In the genomic region with DNA sequence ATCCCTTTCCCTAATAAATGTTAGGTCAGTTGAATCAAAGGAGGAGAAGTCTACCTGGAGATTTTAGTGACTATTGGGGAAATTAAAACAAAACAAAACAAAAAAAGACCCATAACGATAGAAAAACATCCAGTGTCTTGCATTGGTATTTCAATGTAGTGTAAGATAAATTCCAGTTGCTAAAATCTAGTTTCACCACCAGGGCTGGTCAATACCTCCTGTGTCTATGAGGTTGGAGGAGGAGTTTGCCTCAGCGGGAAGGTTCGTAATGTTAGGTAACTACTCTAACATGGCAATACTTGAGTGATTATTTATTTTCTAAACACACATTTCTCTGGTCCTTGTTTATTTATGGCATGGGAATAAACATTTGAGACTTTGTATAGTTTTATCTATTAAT, we compare ENCODE assay signal across 21 cellular contexts.
DNase-seq lines count a peak whose midpoint lies in the region; ATAC-seq and TF ChIP-seq lines count a peak whose summit lies in the region.
"Had no signal": no experiment of that assay in that cellular context is flagged by ENCODE, and none has a peak within 500 bp of the region (broad histone marks: within the 10 kb centered on the region; RNA-seq: fewer than 3 reads in every experiment).

No MANE protein-coding gene starts in this region.

- H3K4me3 ChIP-seq in GM23338 (no peak overlapping the region), coronary artery (no peak overlapping the region), heart right ventricle (no peak overlapping the region)
- H3K4me3 ChIP-seq: A549; BLaER1 treated with 17β-estradiol and CSF1 and Interleukin-3, amounts not matched to agents 10 nM and 100 nM had no signal

- H3K27ac Mint-ChIP-seq in GM23338 (no peak overlapping the region), neural crest cell (ENCODE audit: unreplicated experiment) (no peak overlapping the region)
- H3K27ac Mint-ChIP-seq: CD4-positive, alpha-beta memory T cell had no signal

- TF ChIP-seq CTCF in GM23338 (conservative IDR thresholded peaks at IDR 0.05; ENCODE audit: low read depth in 2 of 2) (no peak; a peak in 1 of 4 replicates), neural crest cell (conservative IDR thresholded peaks at IDR 0.05) (peak; percentile 19), coronary artery (IDR thresholded peaks at IDR 0.05) (no peak), heart right ventricle (IDR thresholded peaks at IDR 0.05) (no peak)

- H3K9me2 ChIP-seq in GM23338 (ENCODE audit: insufficient read depth), result no peaks in the 10 kb centered on the region

- H3K36me3 ChIP-seq in GM23338 (ENCODE audit: insufficient read depth) (no peaks in the 10 kb centered on the region), heart right ventricle (no peaks in the 10 kb centered on the region)
- H3K36me3 ChIP-seq: BE2C; BLaER1 treated with 17β-estradiol and CSF1 and Interleukin-3, amounts not matched to agents 10 nM and 100 nM had no signal

- DNase-seq in GM23338 (ENCODE audit: low spot score) (peak; percentile 59), SK-MEL-5 (ENCODE audit: low read depth, low spot score) (peak; percentile 12), neural crest cell (ENCODE audit: low read depth, low spot score) (no peak), NCI-H146 treated with DMSO at 0.1 percent for 48 hours (lab: John Stamatoyannopoulos, UW; ENCODE audit: unreplicated experiment) (no peak), coronary artery (ENCODE audit: low spot score) (no peak), heart right ventricle (no peak)
- DNase-seq: 8988T; ACHN; AML-193; BE2C; Calu3; CD4-positive, alpha-beta memory T cell; COR-L47; DMS53; DMS79 treated with DMSO at 0.1 percent for 48 hours; GF-D8; H7 had no signal

- H3K4me1 ChIP-seq in GM23338 (ENCODE audit: insufficient read depth) (no peaks in the 10 kb centered on the region), heart right ventricle (no peaks in the 10 kb centered on the region)
- H3K4me1 ChIP-seq: A549; BE2C; BLaER1 treated with 17β-estradiol and CSF1 and Interleukin-3, amounts not matched to agents 10 nM and 100 nM had no signal

- H4K20me1 ChIP-seq in GM23338 (replicated peaks; ENCODE audit: insufficient read depth), result no peaks in the 10 kb centered on the region
- H4K20me1 ChIP-seq: BLaER1 treated with 17β-estradiol and CSF1 and Interleukin-3, amounts not matched to agents 10 nM and 100 nM had no signal

- H3F3A ChIP-seq in GM23338 (replicated peaks; ENCODE audit: low read depth), result no peaks in the 10 kb centered on the region

- intact Hi-C loops in heart right ventricle (cut with DNase I), result loop anchor here in 1 of 10 donors (5.0 kb wide), 1 partner anchor 1173 kb away; no protein-coding TSS in a partner anchor

- no peaks in the 10 kb centered on the region for H3K27me3 ChIP-seq in GM23338 (ENCODE audit: insufficient read depth)
- no peaks in the 10 kb centered on the region for H3K27me3 ChIP-seq in heart right ventricle
- H3K27me3 ChIP-seq: BE2C; BLaER1 treated with 17β-estradiol and CSF1 and Interleukin-3, amounts not matched to agents 10 nM and 100 nM had no signal

- H3K27ac ChIP-seq in GM23338 (ENCODE audit: low read depth) (no peak overlapping the region), coronary artery (no peak overlapping the region), heart right ventricle (no peak overlapping the region)
- H3K27ac ChIP-seq: A549; BLaER1 treated with 17β-estradiol and CSF1 and Interleukin-3, amounts not matched to agents 10 nM and 100 nM had no signal

- 74 to 83% methylated on average over 3 of the region's 3 CpGs for WGBS in heart right ventricle, 2 donors

- ATAC-seq in GM23338 (peak; percentile 56), GM19324 (IDR thresholded peaks at IDR 0.05; ENCODE audit: low FRiP score, unreplicated experiment) (no peak), heart right ventricle (no peak)
- ATAC-seq: A549, HCT116 had no signal

- no peaks in the 10 kb centered on the region for H3K4me1 Mint-ChIP-seq in GM23338
- no peaks in the 10 kb centered on the region for H3K4me1 Mint-ChIP-seq in neural crest cell
- H3K4me1 Mint-ChIP-seq: CD4-positive, alpha-beta memory T cell had no signal

- no peaks in the 10 kb centered on the region for H3K9me3 ChIP-seq in heart right ventricle
- H3K9me3 ChIP-seq: A549, BE2C had no signal

- no peak overlapping the region for H2AFZ ChIP-seq in GM23338

- in situ Hi-C loops in SK-MEL-5 (cut with HindIII; ENCODE audit: low pct_unique_long_range_greater_than_20kb, low sequenced_read_pairs), result no loop called here

- peaks cover 2% of the 10 kb centered on the region for H3K27me3 Mint-ChIP-seq in GM23338 (ENCODE audit: insufficient read depth, low read depth, poor library complexity)
- no peaks in the 10 kb centered on the region for H3K27me3 Mint-ChIP-seq in neural crest cell (ENCODE audit: low read depth)

- H3K79me2 ChIP-seq in GM23338 (replicated peaks; ENCODE audit: insufficient read depth), result no peaks in the 10 kb centered on the region

- H3K4me3 Mint-ChIP-seq in GM23338, result no peak overlapping the region
- no peak overlapping the region for H3K4me3 Mint-ChIP-seq in neural crest cell
- H3K4me3 Mint-ChIP-seq: CD4-positive, alpha-beta memory T cell had no signal

- H3K36me3 Mint-ChIP-seq in GM23338 (ENCODE audit: low read depth), result no peaks in the 10 kb centered on the region
- no peaks in the 10 kb centered on the region for H3K36me3 Mint-ChIP-seq in neural crest cell (ENCODE audit: low read depth)

- H3K9me3 Mint-ChIP-seq in GM23338 (no peaks in the 10 kb centered on the region), neural crest cell (peaks cover 2% of the 10 kb centered on the region)

- no peak overlapping the region for H3K4me2 ChIP-seq in GM23338
- H3K4me2 ChIP-seq: A549; BLaER1 treated with 17β-estradiol and CSF1 and Interleukin-3, amounts not matched to agents 10 nM and 100 nM had no signal

TF ChIP-seq in GM23338, 12 proteins besides CTCF, POLR2A, EP300 and RAD21:
- no peak for TF ChIP-seq POLR2AphosphoS5 (IDR thresholded peaks at IDR 0.05; ENCODE audit: low read depth)
- TF ChIP-seq, protein P1, sequence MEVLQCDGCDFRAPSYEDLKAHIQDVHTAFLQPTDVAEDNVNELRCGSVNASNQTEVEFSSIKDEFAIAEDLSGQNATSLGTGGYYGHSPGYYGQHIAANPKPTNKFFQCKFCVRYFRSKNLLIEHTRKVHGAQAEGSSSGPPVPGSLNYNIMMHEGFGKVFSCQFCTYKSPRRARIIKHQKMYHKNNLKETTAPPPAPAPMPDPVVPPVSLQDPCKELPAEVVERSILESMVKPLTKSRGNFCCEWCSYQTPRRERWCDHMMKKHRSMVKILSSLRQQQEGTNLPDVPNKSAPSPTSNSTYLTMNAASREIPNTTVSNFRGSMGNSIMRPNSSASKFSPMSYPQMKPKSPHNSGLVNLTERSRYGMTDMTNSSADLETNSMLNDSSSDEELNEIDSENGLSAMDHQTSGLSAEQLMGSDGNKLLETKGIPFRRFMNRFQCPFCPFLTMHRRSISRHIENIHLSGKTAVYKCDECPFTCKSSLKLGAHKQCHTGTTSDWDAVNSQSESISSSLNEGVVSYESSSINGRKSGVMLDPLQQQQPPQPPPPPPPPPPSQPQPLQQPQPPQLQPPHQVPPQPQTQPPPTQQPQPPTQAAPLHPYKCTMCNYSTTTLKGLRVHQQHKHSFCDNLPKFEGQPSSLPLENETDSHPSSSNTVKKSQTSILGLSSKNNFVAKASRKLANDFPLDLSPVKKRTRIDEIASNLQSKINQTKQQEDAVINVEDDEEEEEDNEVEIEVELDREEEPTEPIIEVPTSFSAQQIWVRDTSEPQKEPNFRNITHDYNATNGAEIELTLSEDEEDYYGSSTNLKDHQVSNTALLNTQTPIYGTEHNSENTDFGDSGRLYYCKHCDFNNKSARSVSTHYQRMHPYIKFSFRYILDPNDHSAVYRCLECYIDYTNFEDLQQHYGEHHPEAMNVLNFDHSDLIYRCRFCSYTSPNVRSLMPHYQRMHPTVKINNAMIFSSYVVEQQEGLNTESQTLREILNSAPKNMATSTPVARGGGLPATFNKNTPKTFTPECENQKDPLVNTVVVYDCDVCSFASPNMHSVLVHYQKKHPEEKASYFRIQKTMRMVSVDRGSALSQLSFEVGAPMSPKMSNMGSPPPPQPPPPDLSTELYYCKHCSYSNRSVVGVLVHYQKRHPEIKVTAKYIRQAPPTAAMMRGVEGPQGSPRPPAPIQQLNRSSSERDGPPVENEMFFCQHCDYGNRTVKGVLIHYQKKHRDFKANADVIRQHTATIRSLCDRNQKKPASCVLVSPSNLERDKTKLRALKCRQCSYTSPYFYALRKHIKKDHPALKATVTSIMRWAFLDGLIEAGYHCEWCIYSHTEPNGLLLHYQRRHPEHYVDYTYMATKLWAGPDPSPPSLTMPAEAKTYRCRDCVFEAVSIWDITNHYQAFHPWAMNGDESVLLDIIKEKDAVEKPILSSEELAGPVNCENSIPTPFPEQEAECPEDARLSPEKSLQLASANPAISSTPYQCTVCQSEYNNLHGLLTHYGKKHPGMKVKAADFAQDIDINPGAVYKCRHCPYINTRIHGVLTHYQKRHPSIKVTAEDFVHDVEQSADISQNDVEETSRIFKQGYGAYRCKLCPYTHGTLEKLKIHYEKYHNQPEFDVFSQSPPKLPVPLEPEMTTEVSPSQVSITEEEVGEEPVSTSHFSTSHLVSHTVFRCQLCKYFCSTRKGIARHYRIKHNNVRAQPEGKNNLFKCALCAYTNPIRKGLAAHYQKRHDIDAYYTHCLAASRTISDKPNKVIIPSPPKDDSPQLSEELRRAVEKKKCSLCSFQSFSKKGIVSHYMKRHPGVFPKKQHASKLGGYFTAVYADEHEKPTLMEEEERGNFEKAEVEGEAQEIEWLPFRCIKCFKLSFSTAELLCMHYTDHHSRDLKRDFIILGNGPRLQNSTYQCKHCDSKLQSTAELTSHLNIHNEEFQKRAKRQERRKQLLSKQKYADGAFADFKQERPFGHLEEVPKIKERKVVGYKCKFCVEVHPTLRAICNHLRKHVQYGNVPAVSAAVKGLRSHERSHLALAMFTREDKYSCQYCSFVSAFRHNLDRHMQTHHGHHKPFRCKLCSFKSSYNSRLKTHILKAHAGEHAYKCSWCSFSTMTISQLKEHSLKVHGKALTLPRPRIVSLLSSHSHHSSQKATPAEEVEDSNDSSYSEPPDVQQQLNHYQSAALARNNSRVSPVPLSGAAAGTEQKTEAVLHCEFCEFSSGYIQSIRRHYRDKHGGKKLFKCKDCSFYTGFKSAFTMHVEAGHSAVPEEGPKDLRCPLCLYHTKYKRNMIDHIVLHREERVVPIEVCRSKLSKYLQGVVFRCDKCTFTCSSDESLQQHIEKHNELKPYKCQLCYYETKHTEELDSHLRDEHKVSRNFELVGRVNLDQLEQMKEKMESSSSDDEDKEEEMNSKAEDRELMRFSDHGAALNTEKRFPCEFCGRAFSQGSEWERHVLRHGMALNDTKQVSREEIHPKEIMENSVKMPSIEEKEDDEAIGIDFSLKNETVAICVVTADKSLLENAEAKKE (CRISPR knock-in tag; IDR thresholded peaks at IDR 0.05), result no peak
- TF ChIP-seq JUNB (IDR thresholded peaks at IDR 0.05; ENCODE audit: unreplicated experiment), result no peak
- TF ChIP-seq ZNF114 (CRISPR knock-in tag; IDR thresholded peaks at IDR 0.05), result no peak
- TF ChIP-seq EZH2phosphoT487 (IDR thresholded peaks at IDR 0.05; ENCODE audit: unreplicated experiment), result no peak
- no peak for TF ChIP-seq CREB1 (CRISPR knock-in tag; IDR thresholded peaks at IDR 0.05; ENCODE audit: low read depth)
- TF ChIP-seq EZH2 (IDR thresholded peaks at IDR 0.05; ENCODE audit: low read depth, unreplicated experiment), result no peak
TF ChIP-seq in GM23338: peak in this region for 0.

Comparison
In these comparisons a context has a peak if more than half of its experiments do, and no peak if none do; other contexts are left out.
1. DNase-seq: peak in GM23338 (single experiment) and SK-MEL-5 (single experiment); none in neural crest cell (single experiment), NCI-H146 treated with DMSO at 0.1 percent for 48 hours (single experiment), coronary artery (single experiment) and heart right ventricle (0 of 2).